In genomic region chr3:85576091-85576690, GRCh38 we compare ENCODE assay signal across 8 cellular contexts.
DNase-seq lines count a peak whose midpoint lies in the region; ATAC-seq and TF ChIP-seq lines count a peak whose summit lies in the region.

No MANE protein-coding gene starts in this region.

- H3K9me3 ChIP-seq in CD4-positive, alpha-beta T cell (ENCODE audit: control insufficient read depth, low read length) = no peaks in the 10 kb centered on the region

- H3K27me3 Mint-ChIP-seq in CD4-positive, alpha-beta T cell = no peaks in the 10 kb centered on the region

- TF ChIP-seq CTCF in CD4-positive, alpha-beta T cell (IDR thresholded peaks at IDR 0.05) = peak; percentile 76
- TF ChIP-seq CTCF in foreskin keratinocyte (conservative IDR thresholded peaks at IDR 0.05) = peak; percentile 87

- peak in 7 of 10 experiments; percentile 1 to 13 (median 7) for DNase-seq in CD4-positive, alpha-beta T cell
- DNase-seq in NCI-H69 (lab: John Stamatoyannopoulos, UW) = peak; percentile 67
- peak; percentile 16 for DNase-seq in activated T-cell treated with anti-CD3 and anti-CD28 coated beads for 4 hours
- DNase-seq in foreskin keratinocyte = peak in 1 of 2 donors; percentile 50
- peak; percentile 67 for DNase-seq in occipital lobe (lab: John Stamatoyannopoulos, UW)
- no peak for DNase-seq in HuH-7.5 (ENCODE audit: low spot score)

- no peaks in the 10 kb centered on the region for H3K36me3 Mint-ChIP-seq in CD4-positive, alpha-beta T cell (ENCODE audit: low read depth)

- POLR2A ChIA-PET in CD4-positive, alpha-beta T cell (lab: Charles Lee) = no interaction called here

- ATAC-seq in CD4-positive, alpha-beta T cell (ENCODE audit: poor library complexity) = no peak
- ATAC-seq in GM18873 (IDR thresholded peaks at IDR 0.05; ENCODE audit: low FRiP score, unreplicated experiment) = peak; percentile 80
- peak; percentile 73 for ATAC-seq in HG03139 (IDR thresholded peaks at IDR 0.05; ENCODE audit: unreplicated experiment)
- peak; percentile 64 for ATAC-seq in foreskin keratinocyte

- no peaks in the 10 kb centered on the region for H3K9me3 Mint-ChIP-seq in CD4-positive, alpha-beta T cell

- H3K27ac ChIP-seq in CD4-positive, alpha-beta T cell (ENCODE audit: low read depth, low read length) = no peak overlapping the region
- no peak overlapping the region for H3K27ac ChIP-seq in foreskin keratinocyte

- no peaks in the 10 kb centered on the region for H3K4me1 ChIP-seq in foreskin keratinocyte

- H3K4me3 Mint-ChIP-seq in CD4-positive, alpha-beta T cell = no peak overlapping the region

- intact Hi-C loops in CD4-positive, alpha-beta T cell (cut with DNase I, micrococcal nuclease) = loop anchor here in 1 of 2 experiments (5.0 kb wide), 1 partner anchor 1029 kb away; no protein-coding TSS in a partner anchor

- H3K4me1 Mint-ChIP-seq in CD4-positive, alpha-beta T cell (ENCODE audit: low read depth) = no peaks in the 10 kb centered on the region

- H3K27me3 ChIP-seq in CD4-positive, alpha-beta T cell (ENCODE audit: control insufficient read depth, insufficient read depth, low read length) = no peaks in the 10 kb centered on the region
- no peaks in the 10 kb centered on the region for H3K27me3 ChIP-seq in foreskin keratinocyte

- no peak overlapping the region for H3K27ac Mint-ChIP-seq in CD4-positive, alpha-beta T cell

- CTCF ChIA-PET in CD4-positive, alpha-beta T cell (lab: Charles Lee) = no interaction called here
